Comparison of ENCODE assay signal across 21 cellular contexts in genomic region chr22:30320021-30320556, GRCh38. TPM values are rescaled to one million over a fixed set of nuclear protein-coding genes. Genes with fewer than 3 reads are reported as not detected.
DNase-seq lines count a peak whose midpoint lies in the region; ATAC-seq, FAIRE-seq and TF ChIP-seq lines count a peak whose summit lies in the region.
"Had no signal": no experiment of that assay in that cellular context is flagged by ENCODE, and none has a peak within 500 bp of the region (broad histone marks: within the 10 kb centered on the region; RNA-seq: fewer than 3 reads in every experiment).

No MANE protein-coding gene starts in this region.

- no peak for TF ChIP-seq RAD21 in liver (IDR thresholded peaks at IDR 0.05)
- no peak for TF ChIP-seq RAD21 in HepG2 (CRISPR knock-in tag; IDR thresholded peaks at IDR 0.05)

- H3K9ac ChIP-seq in liver (ENCODE audit: low read depth in 1 of 2, low read length in 2 of 2) (no peak overlapping the region), HepG2 (ENCODE audit: insufficient read depth, low read depth, low read length) (no peak overlapping the region), mesendoderm (ENCODE audit: low read length) (no peak overlapping the region)

- POLR2A ChIA-PET in HepG2 (lab: Yijun Ruan, JAX), result no interaction called here

- no peak overlapping the region for H2BK15ac ChIP-seq in mesendoderm (replicated peaks; ENCODE audit: low read depth)

- no peak overlapping the region for H4K8ac ChIP-seq in mesendoderm (ENCODE audit: low read depth, low read length)

- ATAC-seq in HepG2, result no peak
- ATAC-seq in upper lobe of left lung (ENCODE audit: low FRiP score in 2 of 2), result no peak
- ATAC-seq: body of pancreas; HCT116; stimulated activated naive CD8-positive, alpha-beta T cell treated with anti-CD3 and anti-CD28 coated beads, Interleukin-15, Interleukin-2, amounts not matched to agents 100 U/mL and 50 U/mL, for 24 hours had no signal

- no peak overlapping the region for H3K4me3 ChIP-seq in liver (ENCODE audit: low read depth in 1 of 3, low read length in 3 of 3)
- H3K4me3 ChIP-seq in HepG2 (replicated peaks in 1 of 3; ENCODE audit: insufficient read depth in 1 of 3, low read depth in 2 of 3, low read length in 3 of 3), result no peak overlapping the region
- no peak overlapping the region for H3K4me3 ChIP-seq in ascending aorta
- H3K4me3 ChIP-seq in upper lobe of left lung, result no peak overlapping the region
- no peak overlapping the region for H3K4me3 ChIP-seq in mesendoderm (ENCODE audit: low read length)
- H3K4me3 ChIP-seq: body of pancreas, tibial nerve had no signal

- H3K56ac ChIP-seq in mesendoderm (ENCODE audit: low read length), result no peak overlapping the region

- H2BK120ac ChIP-seq in mesendoderm (ENCODE audit: low read depth, low read length), result no peak overlapping the region

- peaks cover 12 to 61% (median 41%) of the 10 kb centered on the region in 4 donors for H3K4me1 ChIP-seq in liver (ENCODE audit: control insufficient read depth in 4 of 4, insufficient read depth in 4 of 4, low read length in 3 of 4)
- H3K4me1 ChIP-seq in HepG2 (ENCODE audit: insufficient read depth, low read length), result peaks cover 54% of the 10 kb centered on the region
- peaks cover 19 to 86% of the 10 kb centered on the region in 2 donors for H3K4me1 ChIP-seq in ascending aorta
- H3K4me1 ChIP-seq in upper lobe of left lung, result peaks cover 66 to 91% (median 87%) of the 10 kb centered on the region in 4 donors
- no peaks in the 10 kb centered on the region for H3K4me1 ChIP-seq in mesendoderm (ENCODE audit: control insufficient read depth, low read depth, low read length)

- intact Hi-C loops in HepG2 (cut with micrococcal nuclease; ENCODE audit: unreplicated experiment), result no loop called here
- intact Hi-C loops in ascending aorta (cut with DNase I), result no loop called here

- DNase-seq in HepG2 (ENCODE audit: low spot score), result no peak
- DNase-seq in ascending aorta (ENCODE audit: low spot score in 2 of 2), result no peak
- no peak for DNase-seq in upper lobe of left lung
- no peak for DNase-seq in mesendoderm
- DNase-seq in RKO (ENCODE audit: low spot score), result no peak
- DNase-seq: activated CD4-positive, alpha-beta T cell treated with anti-CD3 and anti-CD28 coated beads for 4 hours; activated CD8-positive, alpha-beta memory T cell treated with anti-CD3 and anti-CD28 coated beads, Interleukin-2, amount 50 U/mL, for 48 hours; activated naive CD4-positive, alpha-beta T cell; body of pancreas; Caco-2; hippocampal formation; NCI-H1105; NCI-H510A treated with DMSO at 0.1 percent for 48 hours; posterior cingulate gyrus; stimulated activated CD4-positive, alpha-beta T cell treated with anti-CD3 and anti-CD28 coated beads, Interleukin-2, amount 100 ng/mL, for 24 hours; stimulated activated naive CD8-positive, alpha-beta T cell treated with anti-CD3 and anti-CD28 coated beads, Interleukin-15, Interleukin-2, amounts not matched to agents 100 U/mL and 50 U/mL, for 24 hours had no signal

- in situ Hi-C loops in HepG2 (cut with HindIII; ENCODE audit: extremely low pct_ligation_motif_present, low pct_unique_long_range_greater_than_20kb), result no loop called here

- H4K20me1 ChIP-seq in HepG2 (ENCODE audit: insufficient read depth, low read length), result no peaks in the 10 kb centered on the region

- H3K27me3 ChIP-seq in liver (ENCODE audit: control insufficient read depth in 4 of 4, insufficient read depth in 4 of 4, low read length in 3 of 4) (no peaks in the 10 kb centered on the region), HepG2 (ENCODE audit: control insufficient read depth in 1 of 2, insufficient read depth in 2 of 2, low read length in 2 of 2) (no peaks in the 10 kb centered on the region), ascending aorta (no peaks in the 10 kb centered on the region), upper lobe of left lung (no peaks in the 10 kb centered on the region), mesendoderm (ENCODE audit: insufficient read depth, low read length, poor library complexity) (no peaks in the 10 kb centered on the region)
- H3K27me3 ChIP-seq: body of pancreas, tibial nerve had no signal

- H3K18ac ChIP-seq in mesendoderm (ENCODE audit: low read length), result no peak overlapping the region

- no peak overlapping the region for H3K4ac ChIP-seq in mesendoderm (ENCODE audit: low read depth, low read length)

- CTCF ChIA-PET in HepG2 (lab: Yijun Ruan, JAX; ENCODE audit: low intra/inter-chr PET ratio, low total read pairs), result no interaction called here

- TF ChIP-seq CTCF in liver (IDR thresholded peaks at IDR 0.05; ENCODE audit: low read depth, low read length, missing input control) (no peak), HepG2 (CRISPR knock-in tag; IDR thresholded peaks at IDR 0.05) (no peak), ascending aorta (IDR thresholded peaks at IDR 0.05) (no peak), upper lobe of left lung (IDR thresholded peaks at IDR 0.05) (no peak)

- H2AFZ ChIP-seq in HepG2 (ENCODE audit: low read length), result no peak overlapping the region

- peaks cover 0 to 2% (median 0%) of the 10 kb centered on the region in 4 donors for H3K36me3 ChIP-seq in liver (ENCODE audit: control insufficient read depth in 4 of 4, insufficient read depth in 3 of 4, low read depth in 1 of 4, low read length in 3 of 4)
- no peaks in the 10 kb centered on the region for H3K36me3 ChIP-seq in HepG2 (replicated peaks in 1 of 2; ENCODE audit: control insufficient read depth in 1 of 2, insufficient read depth in 2 of 2, low read length in 2 of 2)
- H3K36me3 ChIP-seq in ascending aorta, result peaks cover 0 to 18% of the 10 kb centered on the region in 2 donors
- peaks cover 0 to 24% (median 5%) of the 10 kb centered on the region in 4 donors for H3K36me3 ChIP-seq in upper lobe of left lung
- no peaks in the 10 kb centered on the region for H3K36me3 ChIP-seq in mesendoderm (ENCODE audit: control insufficient read depth, insufficient read depth, low read length)

- no peak overlapping the region for H2BK5ac ChIP-seq in mesendoderm (ENCODE audit: low read length)

- no peak for TF ChIP-seq EP300 in HepG2 (IDR thresholded peaks at IDR 0.05; ENCODE audit: low read depth in 2 of 2, low read length in 2 of 2)
- TF ChIP-seq EP300 in HepG2 (CRISPR knock-in tag; IDR thresholded peaks at IDR 0.05; ENCODE audit: borderline replicate concordance), result no peak
- TF ChIP-seq EP300 in upper lobe of left lung (IDR thresholded peaks at IDR 0.05), result no peak

- H3K27ac ChIP-seq in liver (ENCODE audit: low read depth in 1 of 2, low read length in 2 of 2), result peak overlapping the region in 1 of 2 donors; percentile 23
- no peak overlapping the region for H3K27ac ChIP-seq in HepG2 (ENCODE audit: extremely low read length, insufficient read depth, low read length)
- peak overlapping the region; percentile 29 to 95 for H3K27ac ChIP-seq in ascending aorta
- peak overlapping the region in 3 of 4 donors; percentile 60 to 71 (median 69) for H3K27ac ChIP-seq in upper lobe of left lung
- no peak overlapping the region for H3K27ac ChIP-seq in mesendoderm (ENCODE audit: low read depth, low read length)
- H3K27ac ChIP-seq: body of pancreas had no signal

- BruUV-seq in HepG2 (replicated peaks; lab: Mats Ljungman, UMichigan), result no TSS peak

- FAIRE-seq in HepG2 (lab: Jason Lieb, UNC), result no peak
- FAIRE-seq: endothelial cell of umbilical vein, islet of Langerhans had no signal

- H3K79me1 ChIP-seq in mesendoderm (ENCODE audit: low read length), result no peaks in the 10 kb centered on the region

- H3K9me3 ChIP-seq in liver (ENCODE audit: control insufficient read depth in 4 of 4, low read length in 3 of 4) (no peaks in the 10 kb centered on the region), HepG2 (ENCODE audit: low read length) (no peaks in the 10 kb centered on the region), ascending aorta (no peaks in the 10 kb centered on the region), upper lobe of left lung (no peaks in the 10 kb centered on the region)
- H3K9me3 ChIP-seq: body of pancreas, Caco-2, tibial nerve had no signal

- TF ChIP-seq POLR2A in HepG2 (IDR thresholded peaks at IDR 0.05; ENCODE audit: insufficient read depth in 1 of 2, low read depth in 2 of 2, low read length in 2 of 2), result no peak
- no peak for TF ChIP-seq POLR2A in upper lobe of left lung (IDR thresholded peaks at IDR 0.05)

- no peak overlapping the region for H2AK5ac ChIP-seq in mesendoderm (ENCODE audit: low read length)

- 79% methylated on average over 3 of the region's 3 CpGs for WGBS in liver
- 91% methylated on average over 3 of the region's 3 CpGs for WGBS in HepG2 (ENCODE audit: low lambda C conversion rate)
- 93 to 94% methylated on average over 2 to 3 of the region's 3 CpGs for WGBS in upper lobe of left lung, 2 donors
- WGBS in mesendoderm (ENCODE audit: extremely low coverage, insufficient coverage, low lambda C conversion rate), result no CpG with 5 or more reads among the region's 3 CpGs

- H3K79me2 ChIP-seq in HepG2 (ENCODE audit: insufficient read depth, low read length) (no peaks in the 10 kb centered on the region), mesendoderm (ENCODE audit: control insufficient read depth, insufficient read depth, low read length) (no peaks in the 10 kb centered on the region)

- H4K5ac ChIP-seq in mesendoderm (ENCODE audit: low read length), result no peak overlapping the region

- H3K4me2 ChIP-seq in HepG2 (ENCODE audit: low read depth, low read length) (no peak overlapping the region), mesendoderm (ENCODE audit: low read length) (no peak overlapping the region)

- H3K23ac ChIP-seq in mesendoderm (ENCODE audit: low read length), result no peak overlapping the region

RNA-seq across cellular contexts. Expression of gene TBC1D10A, which starts 6.7 kb away (rescaled TPM):
- 1 to 10 TPM; 3.6 to 8.2 TPM for total RNA-seq in liver
- 1 to 10 TPM; 8.2 to 9.2 TPM for polyA plus RNA-seq in liver
- 3.6 and 4.2 TPM in 2 replicates for total RNA-seq in HepG2 (2016; rRNA removed; fragmentation: Illumina TruSeq; extraction: Trizol)
- 1.3 and 1.7 TPM in 2 replicates for total RNA-seq in HepG2 (2016; cell fraction: cytosol; rRNA removed; fragmentation: Illumina TruSeq; extraction: Trizol; ENCODE audit: low read depth)
- 2.7 and 5.3 TPM in 2 replicates for total RNA-seq in HepG2 (2016; cell fraction: insoluble cytoplasmic fraction; rRNA removed; fragmentation: Illumina TruSeq; extraction: Trizol)
- total RNA-seq in HepG2 (2016; cell fraction: membrane; rRNA removed; fragmentation: Illumina TruSeq; extraction: Trizol), result 2.2 and 2.6 TPM in 2 replicates
- total RNA-seq in HepG2 (2016; cell fraction: nucleus; rRNA removed; fragmentation: Illumina TruSeq; extraction: Trizol), result 3.0 and 3.7 TPM in 2 replicates
- polyA plus RNA-seq in HepG2 (2011; rRNA removed), result 4.9 and 6.0 TPM in 2 replicates
- 3.5 and 5.6 TPM in 2 replicates for polyA plus RNA-seq in HepG2 (2011; cell fraction: cytosol; rRNA removed)
- 13.6 and 14.3 TPM in 2 replicates for polyA plus RNA-seq in HepG2 (2011; cell fraction: nucleus; rRNA removed)
- polyA plus RNA-seq in HepG2 (2012), result 3.8 and 4.0 TPM in 2 replicates
- polyA plus RNA-seq in HepG2 (2016; cell fraction: cytosol; fragmentation: Illumina TruSeq; extraction: Trizol; ENCODE audit: low read depth), result 0.68 and 0.98 TPM in 2 replicates
- 3.0 and 4.4 TPM in 2 replicates for polyA plus RNA-seq in HepG2 (2016; cell fraction: insoluble cytoplasmic fraction; fragmentation: Illumina TruSeq; extraction: Trizol; ENCODE audit: low read depth)
- polyA plus RNA-seq in HepG2 (2016; cell fraction: membrane; fragmentation: Illumina TruSeq; extraction: Trizol; ENCODE audit: low read depth), result 0.73 and 1.0 TPM in 2 replicates
- polyA plus RNA-seq in HepG2 (2016; cell fraction: nucleus; fragmentation: Illumina TruSeq; extraction: Trizol; ENCODE audit: insufficient read depth, low read depth), result 6.5 and 9.4 TPM in 2 replicates
- 3.0 and 10.8 TPM in 2 replicates for polyA minus RNA-seq in HepG2 (2011; rRNA and poly(A)+ RNA removed; ENCODE audit: low replicate concordance)
- polyA minus RNA-seq in HepG2 (2011; cell fraction: cytosol; rRNA and poly(A)+ RNA removed), result 4.6 and 5.8 TPM in 2 replicates
- 7.8 and 10.4 TPM in 2 replicates for polyA minus RNA-seq in HepG2 (2011; cell fraction: nucleus; rRNA and poly(A)+ RNA removed)
- 107 TPM for total RNA-seq in ascending aorta
- 10 to 100 TPM; 22.6 to 61.0 (median 36.2) TPM for total RNA-seq in upper lobe of left lung
- polyA plus RNA-seq in mesendoderm (2013, experiment 1 of 2), result 2.7 TPM
- polyA plus RNA-seq in mesendoderm (2013, experiment 2 of 2), result 2.6 TPM

RNA-seq across cellular contexts. Expression of gene CASTOR1, which starts 30.8 kb away (rescaled TPM):
- 1 to 10 TPM; 1.8 to 2.5 TPM for total RNA-seq in liver
- polyA plus RNA-seq in liver, result 1 to 10 TPM; 2.2 to 5.4 TPM
- total RNA-seq in HepG2 (2016; rRNA removed; fragmentation: Illumina TruSeq; extraction: Trizol), result 1.1 and 2.6 TPM in 2 replicates
- 0.81 and 0.88 TPM in 2 replicates for total RNA-seq in HepG2 (2016; cell fraction: cytosol; rRNA removed; fragmentation: Illumina TruSeq; extraction: Trizol; ENCODE audit: low read depth)
- 0.70 and 1.2 TPM in 2 replicates for total RNA-seq in HepG2 (2016; cell fraction: insoluble cytoplasmic fraction; rRNA removed; fragmentation: Illumina TruSeq; extraction: Trizol)
- total RNA-seq in HepG2 (2016; cell fraction: membrane; rRNA removed; fragmentation: Illumina TruSeq; extraction: Trizol), result 2.4 and 2.9 TPM in 2 replicates
- 1.6 and 2.3 TPM in 2 replicates for total RNA-seq in HepG2 (2016; cell fraction: nucleus; rRNA removed; fragmentation: Illumina TruSeq; extraction: Trizol)
- polyA plus RNA-seq in HepG2 (2011; rRNA removed), result 4.4 and 6.2 TPM in 2 replicates
- 2.6 and 3.9 TPM in 2 replicates for polyA plus RNA-seq in HepG2 (2011; cell fraction: cytosol; rRNA removed)
- 14.3 and 18.8 TPM in 2 replicates for polyA plus RNA-seq in HepG2 (2011; cell fraction: nucleus; rRNA removed)
- polyA plus RNA-seq in HepG2 (2012), result 2.3 and 2.7 TPM in 2 replicates
- 0.41 and 0.72 TPM in 2 replicates for polyA plus RNA-seq in HepG2 (2016; cell fraction: cytosol; fragmentation: Illumina TruSeq; extraction: Trizol; ENCODE audit: low read depth)
- 0.73 and 1.3 TPM in 2 replicates for polyA plus RNA-seq in HepG2 (2016; cell fraction: insoluble cytoplasmic fraction; fragmentation: Illumina TruSeq; extraction: Trizol; ENCODE audit: low read depth)
- 0.99 and 1.3 TPM in 2 replicates for polyA plus RNA-seq in HepG2 (2016; cell fraction: membrane; fragmentation: Illumina TruSeq; extraction: Trizol; ENCODE audit: low read depth)
- 2.4 TPM in 1 of 2 replicates, not detected in the other for polyA plus RNA-seq in HepG2 (2016; cell fraction: nucleus; fragmentation: Illumina TruSeq; extraction: Trizol; ENCODE audit: insufficient read depth, low read depth)
- 1.4 and 5.7 TPM in 2 replicates for polyA minus RNA-seq in HepG2 (2011; rRNA and poly(A)+ RNA removed; ENCODE audit: low replicate concordance)
- polyA minus RNA-seq in HepG2 (2011; cell fraction: cytosol; rRNA and poly(A)+ RNA removed), result 0.97 and 1.6 TPM in 2 replicates
- 2.3 and 2.9 TPM in 2 replicates for polyA minus RNA-seq in HepG2 (2011; cell fraction: nucleus; rRNA and poly(A)+ RNA removed)
- total RNA-seq in ascending aorta, result 55.9 TPM
- 10 to 100 TPM in 4 of 6 donors, 1 to 10 TPM in 2; 7.0 to 31.5 (median 22.1) TPM for total RNA-seq in upper lobe of left lung
- polyA plus RNA-seq in mesendoderm (2013, experiment 1 of 2), result 3.3 TPM
- polyA plus RNA-seq in mesendoderm (2013, experiment 2 of 2), result 3.4 TPM

RNA-seq across cellular contexts. Expression of gene SF3A1, which starts 36.6 kb away (rescaled TPM):
- total RNA-seq in liver (10 to 100 TPM; 19.6 to 41.6 TPM), HepG2 (2016; rRNA removed; fragmentation: Illumina TruSeq; extraction: Trizol) (22.0 and 31.8 TPM in 2 replicates), ascending aorta (92.9 TPM), upper lobe of left lung (100 to 1,000 TPM in 4 of 6 donors, 10 to 100 TPM in 2; 89.1 to 204 (median 138) TPM)
- polyA plus RNA-seq in liver (10 to 100 TPM; 22.7 to 25.0 TPM), HepG2 (2011; rRNA removed) (10.0 and 16.2 TPM in 2 replicates)
- 9.8 and 11.6 TPM in 2 replicates for total RNA-seq in HepG2 (2016; cell fraction: cytosol; rRNA removed; fragmentation: Illumina TruSeq; extraction: Trizol; ENCODE audit: low read depth)
- total RNA-seq in HepG2 (2016; cell fraction: insoluble cytoplasmic fraction; rRNA removed; fragmentation: Illumina TruSeq; extraction: Trizol), result 20.9 and 27.0 TPM in 2 replicates
- 13.8 and 16.2 TPM in 2 replicates for total RNA-seq in HepG2 (2016; cell fraction: membrane; rRNA removed; fragmentation: Illumina TruSeq; extraction: Trizol)
- total RNA-seq in HepG2 (2016; cell fraction: nucleus; rRNA removed; fragmentation: Illumina TruSeq; extraction: Trizol), result 23.6 and 29.5 TPM in 2 replicates
- polyA plus RNA-seq in HepG2 (2011; cell fraction: cytosol; rRNA removed), result 5.3 and 6.6 TPM in 2 replicates
- 42.5 and 51.9 TPM in 2 replicates for polyA plus RNA-seq in HepG2 (2011; cell fraction: nucleus; rRNA removed)
- 38.4 and 47.2 TPM in 2 replicates for polyA plus RNA-seq in HepG2 (2012)
- 5.6 and 6.5 TPM in 2 replicates for polyA plus RNA-seq in HepG2 (2016; cell fraction: cytosol; fragmentation: Illumina TruSeq; extraction: Trizol; ENCODE audit: low read depth)
- 22.2 and 52.1 TPM in 2 replicates for polyA plus RNA-seq in HepG2 (2016; cell fraction: insoluble cytoplasmic fraction; fragmentation: Illumina TruSeq; extraction: Trizol; ENCODE audit: low read depth)
- polyA plus RNA-seq in HepG2 (2016; cell fraction: membrane; fragmentation: Illumina TruSeq; extraction: Trizol; ENCODE audit: low read depth), result 8.5 and 15.3 TPM in 2 replicates
- 40.6 and 47.6 TPM in 2 replicates for polyA plus RNA-seq in HepG2 (2016; cell fraction: nucleus; fragmentation: Illumina TruSeq; extraction: Trizol; ENCODE audit: insufficient read depth, low read depth)
- 43.5 and 95.1 TPM in 2 replicates for polyA minus RNA-seq in HepG2 (2011; rRNA and poly(A)+ RNA removed; ENCODE audit: low replicate concordance)
- 61.1 and 71.4 TPM in 2 replicates for polyA minus RNA-seq in HepG2 (2011; cell fraction: cytosol; rRNA and poly(A)+ RNA removed)
- 49.2 and 53.6 TPM in 2 replicates for polyA minus RNA-seq in HepG2 (2011; cell fraction: nucleus; rRNA and poly(A)+ RNA removed)
- 264 TPM for polyA plus RNA-seq in mesendoderm (2013, experiment 1 of 2)
- polyA plus RNA-seq in mesendoderm (2013, experiment 2 of 2), result 276 TPM

RNA-seq across cellular contexts. Expression of gene CCDC157, which starts 36.7 kb away (rescaled TPM):
- total RNA-seq in liver, result 1 to 10 TPM; 1.3 to 1.4 TPM
- under 1 TPM; 0.53 to 0.69 TPM for polyA plus RNA-seq in liver
- total RNA-seq in HepG2 (2016; rRNA removed; fragmentation: Illumina TruSeq; extraction: Trizol), result 0.98 and 1.6 TPM in 2 replicates
- total RNA-seq in HepG2 (2016; cell fraction: cytosol; rRNA removed; fragmentation: Illumina TruSeq; extraction: Trizol; ENCODE audit: low read depth), result 2.1 and 2.2 TPM in 2 replicates
- 0.79 and 1.9 TPM in 2 replicates for total RNA-seq in HepG2 (2016; cell fraction: insoluble cytoplasmic fraction; rRNA removed; fragmentation: Illumina TruSeq; extraction: Trizol)
- total RNA-seq in HepG2 (2016; cell fraction: membrane; rRNA removed; fragmentation: Illumina TruSeq; extraction: Trizol), result 1.9 and 3.1 TPM in 2 replicates
- total RNA-seq in HepG2 (2016; cell fraction: nucleus; rRNA removed; fragmentation: Illumina TruSeq; extraction: Trizol), result 1.4 and 1.6 TPM in 2 replicates
- polyA plus RNA-seq in HepG2 (2011; rRNA removed), result 1.4 and 2.3 TPM in 2 replicates
- 1.1 and 1.8 TPM in 2 replicates for polyA plus RNA-seq in HepG2 (2011; cell fraction: cytosol; rRNA removed)
- polyA plus RNA-seq in HepG2 (2011; cell fraction: nucleus; rRNA removed), result 5.8 and 7.1 TPM in 2 replicates
- 0.64 and 1.3 TPM in 2 replicates for polyA plus RNA-seq in HepG2 (2012)
- 3.4 and 4.1 TPM in 2 replicates for polyA plus RNA-seq in HepG2 (2016; cell fraction: cytosol; fragmentation: Illumina TruSeq; extraction: Trizol; ENCODE audit: low read depth)
- 1.2 and 1.5 TPM in 2 replicates for polyA plus RNA-seq in HepG2 (2016; cell fraction: insoluble cytoplasmic fraction; fragmentation: Illumina TruSeq; extraction: Trizol; ENCODE audit: low read depth)
- 2.2 and 3.2 TPM in 2 replicates for polyA plus RNA-seq in HepG2 (2016; cell fraction: membrane; fragmentation: Illumina TruSeq; extraction: Trizol; ENCODE audit: low read depth)
- 3.1 and 3.2 TPM in 2 replicates for polyA plus RNA-seq in HepG2 (2016; cell fraction: nucleus; fragmentation: Illumina TruSeq; extraction: Trizol; ENCODE audit: insufficient read depth, low read depth)
- 2.6 and 4.7 TPM in 2 replicates for polyA minus RNA-seq in HepG2 (2011; rRNA and poly(A)+ RNA removed; ENCODE audit: low replicate concordance)
- polyA minus RNA-seq in HepG2 (2011; cell fraction: cytosol; rRNA and poly(A)+ RNA removed), result 0.79 and 1.4 TPM in 2 replicates
- polyA minus RNA-seq in HepG2 (2011; cell fraction: nucleus; rRNA and poly(A)+ RNA removed), result 1.9 and 3.0 TPM in 2 replicates
- 7.0 TPM for total RNA-seq in ascending aorta
- total RNA-seq in upper lobe of left lung, result 10 to 100 TPM in 2 of 6 donors, 1 to 10 TPM in 4; 3.3 to 16.8 (median 7.9) TPM
- 2.6 TPM for polyA plus RNA-seq in mesendoderm (2013, experiment 1 of 2)
- polyA plus RNA-seq in mesendoderm (2013, experiment 2 of 2), result 2.6 TPM

RNA-seq across cellular contexts. Expression of gene OSM, which starts 53.4 kb away (rescaled TPM):
- under 1 TPM; 0.25 to 0.84 TPM for total RNA-seq in liver
- under 1 TPM in 1 of 2 donors, not detected in 1; 0.09 TPM for polyA plus RNA-seq in liver
- total RNA-seq in HepG2 (2016; rRNA removed; fragmentation: Illumina TruSeq; extraction: Trizol), result not detected in 2 replicates
- not detected in 2 replicates for total RNA-seq in HepG2 (2016; cell fraction: cytosol; rRNA removed; fragmentation: Illumina TruSeq; extraction: Trizol; ENCODE audit: low read depth)
- not detected in 2 replicates for total RNA-seq in HepG2 (2016; cell fraction: insoluble cytoplasmic fraction; rRNA removed; fragmentation: Illumina TruSeq; extraction: Trizol)
- not detected in 2 replicates for total RNA-seq in HepG2 (2016; cell fraction: membrane; rRNA removed; fragmentation: Illumina TruSeq; extraction: Trizol)
- not detected in 2 replicates for total RNA-seq in HepG2 (2016; cell fraction: nucleus; rRNA removed; fragmentation: Illumina TruSeq; extraction: Trizol)
- polyA plus RNA-seq in HepG2 (2011; rRNA removed), result 0.07 TPM in 1 of 2 replicates, not detected in the other
- polyA plus RNA-seq in HepG2 (2011; cell fraction: cytosol; rRNA removed), result 0.05 TPM in 1 of 2 replicates, not detected in the other
- not detected in 2 replicates for polyA plus RNA-seq in HepG2 (2011; cell fraction: nucleus; rRNA removed)
- polyA plus RNA-seq in HepG2 (2012), result 0.07 TPM in 1 of 2 replicates, not detected in the other
- polyA plus RNA-seq in HepG2 (2016; cell fraction: cytosol; fragmentation: Illumina TruSeq; extraction: Trizol; ENCODE audit: low read depth), result not detected in 2 replicates
- not detected in 2 replicates for polyA plus RNA-seq in HepG2 (2016; cell fraction: insoluble cytoplasmic fraction; fragmentation: Illumina TruSeq; extraction: Trizol; ENCODE audit: low read depth)
- not detected in 2 replicates for polyA plus RNA-seq in HepG2 (2016; cell fraction: membrane; fragmentation: Illumina TruSeq; extraction: Trizol; ENCODE audit: low read depth)
- polyA plus RNA-seq in HepG2 (2016; cell fraction: nucleus; fragmentation: Illumina TruSeq; extraction: Trizol; ENCODE audit: insufficient read depth, low read depth), result not detected in 2 replicates
- not detected in 2 replicates for polyA minus RNA-seq in HepG2 (2011; rRNA and poly(A)+ RNA removed; ENCODE audit: low replicate concordance)
- polyA minus RNA-seq in HepG2 (2011; cell fraction: cytosol; rRNA and poly(A)+ RNA removed), result not detected in 2 replicates
- not detected in 2 replicates for polyA minus RNA-seq in HepG2 (2011; cell fraction: nucleus; rRNA and poly(A)+ RNA removed)
- not detected for total RNA-seq in ascending aorta
- total RNA-seq in upper lobe of left lung, result 10 to 100 TPM in 1 of 6 donors, 1 to 10 TPM in 4, under 1 TPM in 1; 0.98 to 11.7 (median 5.1) TPM
- polyA plus RNA-seq in mesendoderm (2013, experiment 1 of 2), result not detected
- not detected for polyA plus RNA-seq in mesendoderm (2013, experiment 2 of 2)
- total RNA-seq: body of pancreas, Caco-2, endothelial cell of umbilical vein had no signal
- polyA plus RNA-seq: endothelial cell of umbilical vein had no signal

Comparison
In these comparisons a context has a peak if more than half of its experiments do, and no peak if none do; other contexts are left out.
1. H3K27ac ChIP-seq: peak in ascending aorta (2 of 2) and upper lobe of left lung (3 of 4); none in HepG2 (single experiment) and mesendoderm (single experiment).